In genomic region chr1:176989754-176990153, GRCh38 we compare ENCODE assay signal across 18 cellular contexts.
DNase-seq lines count a peak whose midpoint lies in the region; ATAC-seq, FAIRE-seq and TF ChIP-seq lines count a peak whose summit lies in the region.
"Had no signal": no experiment of that assay in that cellular context is flagged by ENCODE, and none has a peak within 500 bp of the region (broad histone marks: within the 10 kb centered on the region; RNA-seq: fewer than 3 reads in every experiment).

No MANE protein-coding gene starts in this region.

- FAIRE-seq in GM12892 (lab: Jason Lieb, UNC), result no peak
- FAIRE-seq: A204.1 had no signal

- H3K4me1 Mint-ChIP-seq in nephron progenitor cell, result peaks cover 24% of the 10 kb centered on the region
- H3K4me1 Mint-ChIP-seq: CD8-positive, alpha-beta memory T cell had no signal

- peak overlapping the region; percentile 52 for H3K27ac Mint-ChIP-seq in nephron progenitor cell
- H3K27ac Mint-ChIP-seq: CD8-positive, alpha-beta memory T cell had no signal

- H3K36me3 Mint-ChIP-seq in nephron progenitor cell (ENCODE audit: low read depth), result no peaks in the 10 kb centered on the region
- H3K36me3 Mint-ChIP-seq: CD8-positive, alpha-beta memory T cell had no signal

- H3K9me3 ChIP-seq in right atrium auricular region (no peaks in the 10 kb centered on the region), left ventricle myocardium inferior (replicated peaks) (no peaks in the 10 kb centered on the region)
- H3K9me3 ChIP-seq: BLaER1 treated with 17β-estradiol and CSF1 and Interleukin-3, amounts not matched to agents 10 nM and 100 nM had no signal

- no peak for DNase-seq in Right ventricle myocardium superior
- DNase-seq in right atrium auricular region (ENCODE audit: low spot score), result no peak
- DNase-seq in left ventricle myocardium inferior, result peak; percentile 18
- no peak for DNase-seq in nephron progenitor cell
- no peak for DNase-seq in HK-2 (ENCODE audit: unreplicated experiment)
- no peak for DNase-seq in NAMALWA (ENCODE audit: low spot score)
- DNase-seq in GM12892 (ENCODE audit: insufficient read length), result no peak
- DNase-seq: CD8-positive, alpha-beta memory T cell; DMS79 treated with DMSO at 0.1 percent for 48 hours; GM23248; HCEC 1CT; NCI-H187; NCI-H774; SHP77 had no signal

- H3K27ac ChIP-seq in right atrium auricular region (no peak overlapping the region), left ventricle myocardium inferior (replicated peaks) (peak overlapping the region; percentile 56)
- H3K27ac ChIP-seq: BLaER1 treated with 17β-estradiol and CSF1 and Interleukin-3, amounts not matched to agents 10 nM and 100 nM; GM23248 had no signal

- no peak for TF ChIP-seq POLR2A in GM12892 (IDR thresholded peaks at IDR 0.05; ENCODE audit: low read depth, low read length)

- no peaks in the 10 kb centered on the region for H3K4me1 ChIP-seq in right atrium auricular region
- no peaks in the 10 kb centered on the region for H3K4me1 ChIP-seq in left ventricle myocardium inferior

- H3K27me3 Mint-ChIP-seq in nephron progenitor cell (ENCODE audit: low read depth, poor library complexity), result peaks cover 9% of the 10 kb centered on the region

- H3K27me3 ChIP-seq in right atrium auricular region, result no peaks in the 10 kb centered on the region
- peaks cover 4% of the 10 kb centered on the region for H3K27me3 ChIP-seq in left ventricle myocardium inferior (ENCODE audit: low read depth)
- H3K27me3 ChIP-seq: BLaER1 treated with 17β-estradiol and CSF1 and Interleukin-3, amounts not matched to agents 10 nM and 100 nM had no signal

- H3K36me3 ChIP-seq in right atrium auricular region (no peaks in the 10 kb centered on the region), left ventricle myocardium inferior (no peaks in the 10 kb centered on the region)
- H3K36me3 ChIP-seq: BLaER1 treated with 17β-estradiol and CSF1 and Interleukin-3, amounts not matched to agents 10 nM and 100 nM had no signal

- TF ChIP-seq CTCF in right atrium auricular region (IDR thresholded peaks at IDR 0.05) (no peak), left ventricle myocardium inferior (IDR thresholded peaks at IDR 0.05; ENCODE audit: borderline replicate concordance) (no peak), nephron progenitor cell (IDR thresholded peaks at IDR 0.05) (no peak)

- intact Hi-C loops in Right ventricle myocardium superior (cut with DNase I), result no loop called here
- intact Hi-C loops in left ventricle myocardium inferior (cut with micrococcal nuclease), result no loop called here

- ATAC-seq in Right ventricle myocardium superior (ENCODE audit: poor library complexity) (peak; percentile 62), HG02610 (IDR thresholded peaks at IDR 0.05; ENCODE audit: unreplicated experiment) (no peak)
- ATAC-seq: Panc1 had no signal

- H3K4me3 Mint-ChIP-seq in nephron progenitor cell, result no peak overlapping the region
- H3K4me3 Mint-ChIP-seq: CD8-positive, alpha-beta memory T cell had no signal

- no peaks in the 10 kb centered on the region for H3K9me3 Mint-ChIP-seq in nephron progenitor cell

- H3K4me3 ChIP-seq in right atrium auricular region (no peak overlapping the region), left ventricle myocardium inferior (no peak overlapping the region)
- H3K4me3 ChIP-seq: BLaER1 treated with 17β-estradiol and CSF1 and Interleukin-3, amounts not matched to agents 10 nM and 100 nM; GM23248 had no signal
